Comparison of ENCODE assay signal across 8 cellular contexts in the genomic region with DNA sequence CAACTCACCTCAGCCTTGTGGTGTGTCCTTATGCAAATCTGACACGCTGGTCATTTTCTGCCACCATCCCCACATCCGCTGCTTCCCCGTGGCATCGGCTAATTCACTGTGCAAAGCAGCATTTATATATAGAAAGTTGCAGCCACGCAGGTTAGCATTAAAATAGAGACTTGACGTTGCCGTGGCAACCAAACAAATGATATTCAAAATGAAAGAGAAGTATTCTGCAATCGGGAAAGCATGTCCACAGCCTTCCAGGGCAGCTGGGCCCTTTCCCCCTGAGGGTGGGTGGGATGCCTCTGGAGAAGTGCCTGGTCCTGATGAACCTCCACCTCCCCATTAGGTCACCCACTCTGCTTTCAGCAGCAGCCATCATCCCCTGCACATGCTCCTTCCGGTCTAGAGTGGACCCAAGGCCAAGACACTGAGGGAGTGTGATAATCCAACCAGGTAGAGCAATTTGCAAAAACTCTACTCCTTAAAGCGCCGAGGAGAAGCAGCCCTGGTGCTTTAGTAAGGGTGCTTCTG.
A peak's percentile ranks its signal among the peaks of the same experiment; 100 is the strongest.
DNase-seq lines count a peak whose midpoint lies in the region; ATAC-seq and TF ChIP-seq lines count a peak whose summit lies in the region.

No MANE protein-coding gene starts in this region.

- DNase-seq in activated CD8-positive, alpha-beta T cell treated with anti-CD3 and anti-CD28 coated beads for 36 hours: peak; percentile 17
- no peak for DNase-seq in activated CD8-positive, alpha-beta T cell treated with anti-CD3 and anti-CD28 coated beads, Interleukin-2, amount 10 ng/mL, durations not matched to agents 7 days and 5 days
- peak in 2 of 3 experiments; percentile 24 to 28 for DNase-seq in effector memory CD8-positive, alpha-beta T cell
- DNase-seq in type B pancreatic cell (ENCODE audit: extremely low spot score, unreplicated experiment): no peak
- DNase-seq in NCI-H146 (lab: John Stamatoyannopoulos, UW): no peak
- DNase-seq in middle frontal gyrus (ENCODE audit: extremely low spot score, low spot score): no peak
- no peak for DNase-seq in retina

- no peak for TF ChIP-seq CTCF in activated CD8-positive, alpha-beta T cell treated with anti-CD3 and anti-CD28 coated beads for 36 hours (IDR thresholded peaks at IDR 0.05)
- TF ChIP-seq CTCF in type B pancreatic cell (conservative IDR thresholded peaks at IDR 0.05): no peak

- no peaks in the 10 kb centered on the region for H3K27me3 Mint-ChIP-seq in activated CD8-positive, alpha-beta T cell treated with anti-CD3 and anti-CD28 coated beads for 36 hours
- H3K27me3 Mint-ChIP-seq in activated CD8-positive, alpha-beta T cell treated with anti-CD3 and anti-CD28 coated beads, Interleukin-2, amount 10 ng/mL, durations not matched to agents 7 days and 5 days (ENCODE audit: low read depth): peaks cover 2% of the 10 kb centered on the region
- H3K27me3 Mint-ChIP-seq in effector memory CD8-positive, alpha-beta T cell: no peaks in the 10 kb centered on the region
- H3K27me3 Mint-ChIP-seq in type B pancreatic cell: peaks cover 2% of the 10 kb centered on the region

- no peaks in the 10 kb centered on the region for H3K36me3 Mint-ChIP-seq in activated CD8-positive, alpha-beta T cell treated with anti-CD3 and anti-CD28 coated beads for 36 hours (ENCODE audit: low read depth)
- H3K36me3 Mint-ChIP-seq in activated CD8-positive, alpha-beta T cell treated with anti-CD3 and anti-CD28 coated beads, Interleukin-2, amount 10 ng/mL, durations not matched to agents 7 days and 5 days (ENCODE audit: low read depth): no peaks in the 10 kb centered on the region
- H3K36me3 Mint-ChIP-seq in effector memory CD8-positive, alpha-beta T cell (ENCODE audit: insufficient read depth): peaks cover 3% of the 10 kb centered on the region
- H3K36me3 Mint-ChIP-seq in type B pancreatic cell: no peaks in the 10 kb centered on the region

- no peaks in the 10 kb centered on the region for H3K9me3 Mint-ChIP-seq in activated CD8-positive, alpha-beta T cell treated with anti-CD3 and anti-CD28 coated beads for 36 hours
- H3K9me3 Mint-ChIP-seq in activated CD8-positive, alpha-beta T cell treated with anti-CD3 and anti-CD28 coated beads, Interleukin-2, amount 10 ng/mL, durations not matched to agents 7 days and 5 days (ENCODE audit: insufficient read depth): no peaks in the 10 kb centered on the region
- H3K9me3 Mint-ChIP-seq in effector memory CD8-positive, alpha-beta T cell: no peaks in the 10 kb centered on the region
- no peaks in the 10 kb centered on the region for H3K9me3 Mint-ChIP-seq in type B pancreatic cell

- CTCF ChIA-PET in activated CD8-positive, alpha-beta T cell treated with anti-CD3 and anti-CD28 coated beads for 36 hours (lab: Charles Lee): no interaction called here
- CTCF ChIA-PET in activated CD8-positive, alpha-beta T cell treated with anti-CD3 and anti-CD28 coated beads, Interleukin-2, amount 10 ng/mL, durations not matched to agents 7 days and 5 days (lab: Charles Lee): no interaction called here

- POLR2A ChIA-PET in activated CD8-positive, alpha-beta T cell treated with anti-CD3 and anti-CD28 coated beads for 36 hours (lab: Charles Lee): interaction anchor here (1.1 kb wide), 1 partner anchor 14 kb away, joined by 3 read pairs; no protein-coding TSS in a partner anchor
- POLR2A ChIA-PET in activated CD8-positive, alpha-beta T cell treated with anti-CD3 and anti-CD28 coated beads, Interleukin-2, amount 10 ng/mL, durations not matched to agents 7 days and 5 days (lab: Charles Lee): no interaction called here

- H3K4me1 Mint-ChIP-seq in activated CD8-positive, alpha-beta T cell treated with anti-CD3 and anti-CD28 coated beads for 36 hours (ENCODE audit: low read depth): peaks cover 18% of the 10 kb centered on the region
- peaks cover 14% of the 10 kb centered on the region for H3K4me1 Mint-ChIP-seq in activated CD8-positive, alpha-beta T cell treated with anti-CD3 and anti-CD28 coated beads, Interleukin-2, amount 10 ng/mL, durations not matched to agents 7 days and 5 days (ENCODE audit: low read depth)
- H3K4me1 Mint-ChIP-seq in effector memory CD8-positive, alpha-beta T cell (ENCODE audit: low read depth in 2 of 2): peaks cover 40 to 43% of the 10 kb centered on the region in 2 donors
- H3K4me1 Mint-ChIP-seq in type B pancreatic cell (ENCODE audit: unreplicated experiment): peaks cover 33% of the 10 kb centered on the region

- no peak for ATAC-seq in activated CD8-positive, alpha-beta T cell treated with anti-CD3 and anti-CD28 coated beads for 36 hours
- no peak for ATAC-seq in activated CD8-positive, alpha-beta T cell treated with anti-CD3 and anti-CD28 coated beads, Interleukin-2, amount 10 ng/mL, durations not matched to agents 7 days and 5 days
- ATAC-seq in HG03135 (IDR thresholded peaks at IDR 0.05; ENCODE audit: unreplicated experiment): peak; percentile 85
- ATAC-seq in effector memory CD8-positive, alpha-beta T cell (replicated peaks): peak; percentile 67

- H3K4me3 Mint-ChIP-seq in activated CD8-positive, alpha-beta T cell treated with anti-CD3 and anti-CD28 coated beads for 36 hours: no peak overlapping the region
- no peak overlapping the region for H3K4me3 Mint-ChIP-seq in activated CD8-positive, alpha-beta T cell treated with anti-CD3 and anti-CD28 coated beads, Interleukin-2, amount 10 ng/mL, durations not matched to agents 7 days and 5 days
- H3K4me3 Mint-ChIP-seq in effector memory CD8-positive, alpha-beta T cell: peak overlapping the region; percentile 25 to 36
- no peak overlapping the region for H3K4me3 Mint-ChIP-seq in type B pancreatic cell

- H3K27ac Mint-ChIP-seq in activated CD8-positive, alpha-beta T cell treated with anti-CD3 and anti-CD28 coated beads for 36 hours: no peak overlapping the region
- H3K27ac Mint-ChIP-seq in activated CD8-positive, alpha-beta T cell treated with anti-CD3 and anti-CD28 coated beads, Interleukin-2, amount 10 ng/mL, durations not matched to agents 7 days and 5 days: no peak overlapping the region
- H3K27ac Mint-ChIP-seq in effector memory CD8-positive, alpha-beta T cell: peak overlapping the region; percentile 64 to 89
- H3K27ac Mint-ChIP-seq in type B pancreatic cell: peak overlapping the region; percentile 26

- intact Hi-C loops in activated CD8-positive, alpha-beta T cell treated with anti-CD3 and anti-CD28 coated beads for 36 hours (cut with micrococcal nuclease): no loop called here

Comparison
In these comparisons a context has a peak if more than half of its experiments do, and no peak if none do; other contexts are left out.
1. DNase-seq: peak in activated CD8-positive, alpha-beta T cell treated with anti-CD3 and anti-CD28 coated beads for 36 hours (single experiment) and effector memory CD8-positive, alpha-beta T cell (2 of 3); none in activated CD8-positive, alpha-beta T cell treated with anti-CD3 and anti-CD28 coated beads, Interleukin-2, amount 10 ng/mL, durations not matched to agents 7 days and 5 days (single experiment), type B pancreatic cell (single experiment), NCI-H146 (single experiment), middle frontal gyrus (single experiment) and retina (single experiment).
2. ATAC-seq: peak in HG03135 (single experiment) and effector memory CD8-positive, alpha-beta T cell (single experiment); none in activated CD8-positive, alpha-beta T cell treated with anti-CD3 and anti-CD28 coated beads for 36 hours (single experiment) and activated CD8-positive, alpha-beta T cell treated with anti-CD3 and anti-CD28 coated beads, Interleukin-2, amount 10 ng/mL, durations not matched to agents 7 days and 5 days (single experiment).
3. H3K27ac Mint-ChIP-seq: peak in effector memory CD8-positive, alpha-beta T cell (2 of 2) and type B pancreatic cell (single experiment); none in activated CD8-positive, alpha-beta T cell treated with anti-CD3 and anti-CD28 coated beads for 36 hours (single experiment) and activated CD8-positive, alpha-beta T cell treated with anti-CD3 and anti-CD28 coated beads, Interleukin-2, amount 10 ng/mL, durations not matched to agents 7 days and 5 days (single experiment).
4. H3K4me3 Mint-ChIP-seq: peak in effector memory CD8-positive, alpha-beta T cell (2 of 2); none in activated CD8-positive, alpha-beta T cell treated with anti-CD3 and anti-CD28 coated beads for 36 hours (single experiment), activated CD8-positive, alpha-beta T cell treated with anti-CD3 and anti-CD28 coated beads, Interleukin-2, amount 10 ng/mL, durations not matched to agents 7 days and 5 days (single experiment) and type B pancreatic cell (single experiment).